ENCODE assay signal across 8 cellular contexts in genomic region chr16:54286330-54287017, GRCh38. TPM values are rescaled to one million over a fixed set of nuclear protein-coding genes. Genes with fewer than 3 reads are reported as not detected.
A peak's percentile ranks its signal among the peaks of the same experiment; 100 is the strongest.
DNase-seq lines count a peak whose midpoint lies in the region; ATAC-seq, FAIRE-seq and TF ChIP-seq lines count a peak whose summit lies in the region.

IRX3 (minus strand) TSS chr16:54286787; CDS start chr16:54286050, 737 bp downstream.

- H3K9me3 Mint-ChIP-seq in activated naive CD4-positive, alpha-beta T cell treated with anti-CD3 and anti-CD28 coated beads, Interleukin-2, amount 50 U/mL, for 24 hours = no peaks in the 10 kb centered on the region
- H3K9me3 Mint-ChIP-seq in activated T-helper 17 cell treated with anti-CD3 and anti-CD28 coated beads, Interleukin-2, amount 50 U/mL, for 72 hours = no peaks in the 10 kb centered on the region

- H3K36me3 Mint-ChIP-seq in activated naive CD4-positive, alpha-beta T cell treated with anti-CD3 and anti-CD28 coated beads, Interleukin-2, amount 50 U/mL, for 24 hours = no peaks in the 10 kb centered on the region
- H3K36me3 Mint-ChIP-seq in activated T-helper 17 cell treated with anti-CD3 and anti-CD28 coated beads, Interleukin-2, amount 50 U/mL, for 72 hours (ENCODE audit: low read depth) = peaks cover 6% of the 10 kb centered on the region

- H3K27ac Mint-ChIP-seq in activated naive CD4-positive, alpha-beta T cell treated with anti-CD3 and anti-CD28 coated beads, Interleukin-2, amount 50 U/mL, for 24 hours = no peak within 1 kb of the TSS
- H3K27ac Mint-ChIP-seq in activated T-helper 17 cell treated with anti-CD3 and anti-CD28 coated beads, Interleukin-2, amount 50 U/mL, for 72 hours = no peak within 1 kb of the TSS

- intact Hi-C loops in Right ventricle myocardium superior (cut with DNase I) (loop anchor here (5.0 to 10.0 kb wide), 5 partner anchors 94 to 646 kb away; partner anchors contain the start of gene IRX5), pancreas (cut with DNase I) (loop anchor here in 2 of 3 donors (10.0 kb wide), 2 partner anchors 648 to 658 kb away; partner anchors contain the start of gene IRX5 (in 1 of the 2))

- no peaks in the 10 kb centered on the region for H3K9me3 ChIP-seq in pancreas

- peak within 1 kb of the TSS; percentile 22 to 61 (median 56) for H3K27ac ChIP-seq in pancreas

- WGBS in pancreas, 2 donors = 1% methylated on average over 37 to 62 of the region's 62 CpGs

- DNase-seq in activated naive CD4-positive, alpha-beta T cell (lab: John Stamatoyannopoulos, UW) = no peak
- DNase-seq in NCI-H2196 treated with DMSO at 0.1 percent for 48 hours (lab: John Stamatoyannopoulos, UW; ENCODE audit: unreplicated experiment) (peak; percentile 38), Right ventricle myocardium superior (peak; percentile 93), pancreas (peak; percentile 43 to 69 (median 64))
- no peak for DNase-seq in activated effector memory CD4-positive, alpha-beta T cell treated with anti-CD3 and anti-CD28 coated beads, Interleukin-2, amount 50 U/mL, for 16 hours

- H3K4me1 ChIP-seq in pancreas = peaks cover 0 to 3% (median 0%) of the 10 kb centered on the region in 3 donors

- peak within 1 kb of the TSS; percentile 21 to 56 (median 38) for H3K4me3 ChIP-seq in pancreas

- ATAC-seq in activated T-helper 17 cell treated with anti-CD3 and anti-CD28 coated beads, Interleukin-2, amount 50 U/mL, for 72 hours (replicated peaks) = no peak
- ATAC-seq in Right ventricle myocardium superior (ENCODE audit: poor library complexity) (peak; percentile 78), pancreas (peak; percentile 57 to 65 (median 61)), HG03159 (IDR thresholded peaks at IDR 0.05; ENCODE audit: unreplicated experiment) (no peak)

- H3K27me3 Mint-ChIP-seq in activated naive CD4-positive, alpha-beta T cell treated with anti-CD3 and anti-CD28 coated beads, Interleukin-2, amount 50 U/mL, for 24 hours = peaks cover 39% of the 10 kb centered on the region
- peaks cover 48% of the 10 kb centered on the region for H3K27me3 Mint-ChIP-seq in activated T-helper 17 cell treated with anti-CD3 and anti-CD28 coated beads, Interleukin-2, amount 50 U/mL, for 72 hours

- no peak for TF ChIP-seq CTCF in pancreas (IDR thresholded peaks at IDR 0.05)

- H3K36me3 ChIP-seq in pancreas = no peaks in the 10 kb centered on the region

- H3K4me3 Mint-ChIP-seq in activated naive CD4-positive, alpha-beta T cell treated with anti-CD3 and anti-CD28 coated beads, Interleukin-2, amount 50 U/mL, for 24 hours = peak within 1 kb of the TSS; percentile 24
- peak within 1 kb of the TSS; percentile 70 for H3K4me3 Mint-ChIP-seq in activated T-helper 17 cell treated with anti-CD3 and anti-CD28 coated beads, Interleukin-2, amount 50 U/mL, for 72 hours

- no peak for FAIRE-seq in pancreas (lab: Jason Lieb, UNC)

- H3K27me3 ChIP-seq in pancreas = peaks cover 0 to 55% (median 2%) of the 10 kb centered on the region in 4 donors

- peaks cover 34% of the 10 kb centered on the region for H3K4me1 Mint-ChIP-seq in activated naive CD4-positive, alpha-beta T cell treated with anti-CD3 and anti-CD28 coated beads, Interleukin-2, amount 50 U/mL, for 24 hours
- H3K4me1 Mint-ChIP-seq in activated T-helper 17 cell treated with anti-CD3 and anti-CD28 coated beads, Interleukin-2, amount 50 U/mL, for 72 hours = peaks cover 9% of the 10 kb centered on the region

RNA-seq across cellular contexts. Expression of gene IRX3, which starts in this region (rescaled TPM):
- not detected for total RNA-seq in activated T-helper 17 cell treated with anti-CD3 and anti-CD28 coated beads, Interleukin-2, amount 50 U/mL, for 72 hours
- 42.4 TPM for total RNA-seq in Right ventricle myocardium superior
- total RNA-seq in pancreas = 1 to 10 TPM; 1.6 to 4.0 (median 2.0) TPM
- polyA plus RNA-seq in pancreas = 1 to 10 TPM in 1 of 2 donors, under 1 TPM in 1; 0.87 to 3.5 TPM

Comparison
In these comparisons a context has a peak if more than half of its experiments do, and no peak if none do; other contexts are left out.
1. DNase-seq: peak in NCI-H2196 treated with DMSO at 0.1 percent for 48 hours (single experiment), Right ventricle myocardium superior (single experiment) and pancreas (6 of 6); none in activated naive CD4-positive, alpha-beta T cell (0 of 4) and activated effector memory CD4-positive, alpha-beta T cell treated with anti-CD3 and anti-CD28 coated beads, Interleukin-2, amount 50 U/mL, for 16 hours (single experiment).
2. ATAC-seq: peak in Right ventricle myocardium superior (single experiment) and pancreas (4 of 4); none in activated T-helper 17 cell treated with anti-CD3 and anti-CD28 coated beads, Interleukin-2, amount 50 U/mL, for 72 hours (single experiment) and HG03159 (single experiment).